Comparison of ENCODE assay signal across 1 cellular context in genomic region chr15:90187257-90187868, GRCh38.
TF ChIP-seq lines count a peak whose summit lies in the region.

No MANE protein-coding gene starts in this region.

TF ChIP-seq in H1, 55 proteins besides CTCF, POLR2A, EP300 and RAD21:
- TF ChIP-seq SIN3A (conservative IDR thresholded peaks at IDR 0.05 in 1 of 2, IDR thresholded peaks at IDR 0.05 in 1 of 2; ENCODE audit: low read depth in 1 of 2, low read length in 2 of 2) (no peak), CHD1 (IDR thresholded peaks at IDR 0.05; ENCODE audit: low read depth, low read length) (no peak), SUZ12 (IDR thresholded peaks at IDR 0.05; ENCODE audit: low read length) (no peak), BCL11A (IDR thresholded peaks at IDR 0.05; ENCODE audit: low read depth in 2 of 2, low read length in 2 of 2) (no peak), YY1 (IDR thresholded peaks at IDR 0.05; ENCODE audit: low read depth, low read length) (no peak), EGR1 (IDR thresholded peaks at IDR 0.05; ENCODE audit: borderline replicate concordance, low read depth, low read length) (no peak), GABPA (IDR thresholded peaks at IDR 0.05; ENCODE audit: borderline replicate concordance, insufficient read depth, low read length) (no peak), NANOG (IDR thresholded peaks at IDR 0.05; ENCODE audit: insufficient read depth, low read depth, low read length, poor library complexity, severe bottlenecking) (no peak), TAF1 (IDR thresholded peaks at IDR 0.05; ENCODE audit: low read depth, low read length) (no peak), RXRA (IDR thresholded peaks at IDR 0.05; ENCODE audit: insufficient read depth, low read depth, low read length) (no peak), FOSL1 (IDR thresholded peaks at IDR 0.05; ENCODE audit: insufficient read depth, low read depth, low read length) (no peak), ZNF274 (IDR thresholded peaks at IDR 0.05; ENCODE audit: borderline replicate concordance, extremely low read depth, low read length) (no peak), JUN (IDR thresholded peaks at IDR 0.05; ENCODE audit: low read depth, low read length) (no peak), CREB1 (IDR thresholded peaks at IDR 0.05) (no peak), RNF2 (IDR thresholded peaks at IDR 0.05; ENCODE audit: borderline replicate concordance, low read depth, low read length, missing control alignments, poor library complexity, severe bottlenecking) (no peak)
